Comparison of ENCODE assay signal across 8 cellular contexts in genomic region chr19:17370026-17370587, GRCh38. TPM values are rescaled to one million over a fixed set of nuclear protein-coding genes. Genes with fewer than 3 reads are reported as not detected.
A peak's percentile ranks its signal among the peaks of the same experiment; 100 is the strongest.
DNase-seq lines count a peak whose midpoint lies in the region; ATAC-seq and TF ChIP-seq lines count a peak whose summit lies in the region.

No MANE protein-coding gene starts in this region.

- H3K9me3 Mint-ChIP-seq in IgD-negative memory B cell (peaks cover 0 to 5% (median 3%) of the 10 kb centered on the region in 3 donors), endodermal cell (no peaks in the 10 kb centered on the region), immature natural killer cell (no peaks in the 10 kb centered on the region)

- H3K9me3 ChIP-seq in endodermal cell (ENCODE audit: control insufficient read depth, low read length) = no peaks in the 10 kb centered on the region

- H3K27me3 ChIP-seq in endodermal cell (ENCODE audit: control insufficient read depth, insufficient read depth, low read length, poor library complexity, severe bottlenecking) = no peaks in the 10 kb centered on the region

- H3K36me3 Mint-ChIP-seq in IgD-negative memory B cell (no peaks in the 10 kb centered on the region), endodermal cell (ENCODE audit: low read depth) (no peaks in the 10 kb centered on the region), immature natural killer cell (no peaks in the 10 kb centered on the region)

- H3K9ac ChIP-seq in endodermal cell (ENCODE audit: extremely low read depth, low read length, poor library complexity, severe bottlenecking) = no peak overlapping the region

- DNase-seq in AML-193 (lab: John Stamatoyannopoulos, UW) (peak; percentile 79 to 80), fibroblast of peridontal ligament (ENCODE audit: extremely low read depth) (peak; percentile 47), NCI-H1048 (lab: John Stamatoyannopoulos, UW) (no peak), endodermal cell (no peak), immature natural killer cell (no peak), SHP77 (lab: John Stamatoyannopoulos, UW) (no peak)

- H3K36me3 ChIP-seq in endodermal cell (ENCODE audit: control insufficient read depth, insufficient read depth, low read length) = no peaks in the 10 kb centered on the region

- WGBS in endodermal cell (ENCODE audit: insufficient coverage in 1 of 2, insufficient read length in 1 of 2), 2 experiments = 87 to 93% methylated on average over 4 to 7 of the region's 8 CpGs

- peak overlapping the region; percentile 2 to 74 (median 52) for H3K4me3 Mint-ChIP-seq in IgD-negative memory B cell
- no peak overlapping the region for H3K4me3 Mint-ChIP-seq in endodermal cell
- H3K4me3 Mint-ChIP-seq in immature natural killer cell = peak overlapping the region in 1 of 5 donors; percentile 19

- H3K27ac ChIP-seq in endodermal cell (ENCODE audit: low read depth, low read length) = no peak overlapping the region

- peak overlapping the region in 2 of 3 donors; percentile 41 to 80 for H3K27ac Mint-ChIP-seq in IgD-negative memory B cell
- no peak overlapping the region for H3K27ac Mint-ChIP-seq in endodermal cell
- H3K27ac Mint-ChIP-seq in immature natural killer cell = peak overlapping the region in 2 of 6 donors; percentile 14 to 53

- TF ChIP-seq CTCF in endodermal cell (conservative IDR thresholded peaks at IDR 0.05) = no peak

- no peak overlapping the region for H3K4me3 ChIP-seq in endodermal cell (ENCODE audit: low read length)

- H3K4me1 ChIP-seq in endodermal cell (ENCODE audit: control insufficient read depth, insufficient read depth, low read length) = no peaks in the 10 kb centered on the region

- peak; percentile 50 for ATAC-seq in GM19468 (IDR thresholded peaks at IDR 0.05; ENCODE audit: extremely low read depth, unreplicated experiment)

- peaks cover 12 to 16% (median 13%) of the 10 kb centered on the region in 3 donors for H3K4me1 Mint-ChIP-seq in IgD-negative memory B cell
- no peaks in the 10 kb centered on the region for H3K4me1 Mint-ChIP-seq in endodermal cell
- peaks cover 0 to 5% of the 10 kb centered on the region in 2 donors for H3K4me1 Mint-ChIP-seq in immature natural killer cell

- peaks cover 18% of the 10 kb centered on the region for H3K27me3 Mint-ChIP-seq in IgD-negative memory B cell
- peaks cover 8% of the 10 kb centered on the region for H3K27me3 Mint-ChIP-seq in endodermal cell (ENCODE audit: insufficient read depth)
- H3K27me3 Mint-ChIP-seq in immature natural killer cell (ENCODE audit: low read depth in 3 of 3) = peaks cover 0 to 7% (median 4%) of the 10 kb centered on the region in 3 donors

RNA-seq across cellular contexts. Expression of gene PLVAP, which starts 7.0 kb away (rescaled TPM):
- polyA plus RNA-seq in IgD-negative memory B cell (not detected), immature natural killer cell (not detected)
- under 1 TPM in 1 of 2 donors, not detected in 1; 0.44 TPM for total RNA-seq in endodermal cell
- polyA plus RNA-seq in endodermal cell (2013, experiment 1 of 2) = 0.85 TPM
- polyA plus RNA-seq in endodermal cell (2013, experiment 2 of 2) = 1.1 TPM

RNA-seq across cellular contexts. Expression of gene CCDC194, which starts 23.9 kb away (rescaled TPM):
- polyA plus RNA-seq in IgD-negative memory B cell (not detected), immature natural killer cell (under 1 TPM in 1 of 3 donors, not detected in 2; 0.40 TPM)
- total RNA-seq in endodermal cell = 1 to 10 TPM; 2.0 to 3.4 TPM
- polyA plus RNA-seq in endodermal cell (2013, experiment 1 of 2) = 0.78 TPM
- 0.83 TPM for polyA plus RNA-seq in endodermal cell (2013, experiment 2 of 2)

RNA-seq across cellular contexts. Expression of gene GTPBP3, which starts 32.8 kb away (rescaled TPM):
- 11.1 TPM for polyA plus RNA-seq in IgD-negative memory B cell
- total RNA-seq in endodermal cell = 10 to 100 TPM; 48.7 to 55.7 TPM
- polyA plus RNA-seq in endodermal cell (2013, experiment 1 of 2) = 34.1 TPM
- 33.4 TPM for polyA plus RNA-seq in endodermal cell (2013, experiment 2 of 2)
- 1 to 10 TPM; 2.8 to 8.8 (median 3.1) TPM for polyA plus RNA-seq in immature natural killer cell

RNA-seq across cellular contexts. Expression of gene BST2, which starts 35.3 kb away (rescaled TPM):
- 162 TPM for polyA plus RNA-seq in IgD-negative memory B cell
- 100 to 1,000 TPM in 1 of 2 donors, 10 to 100 TPM in 1; 50.8 to 147 TPM for total RNA-seq in endodermal cell
- 73.3 TPM for polyA plus RNA-seq in endodermal cell (2013, experiment 1 of 2)
- 80.2 TPM for polyA plus RNA-seq in endodermal cell (2013, experiment 2 of 2)
- 100 to 1,000 TPM; 326 to 394 (median 383) TPM for polyA plus RNA-seq in immature natural killer cell

RNA-seq across cellular contexts. Expression of gene ANO8, which starts 35.5 kb away (rescaled TPM):
- polyA plus RNA-seq in IgD-negative memory B cell (not detected), immature natural killer cell (under 1 TPM; 0.06 to 0.40 (median 0.12) TPM)
- 10 to 100 TPM; 27.5 to 29.5 TPM for total RNA-seq in endodermal cell
- 34.7 TPM for polyA plus RNA-seq in endodermal cell (2013, experiment 1 of 2)
- polyA plus RNA-seq in endodermal cell (2013, experiment 2 of 2) = 29.8 TPM

Comparison
In these comparisons a context has a peak if more than half of its experiments do, and no peak if none do; other contexts are left out.
1. DNase-seq: peak in AML-193 (2 of 2) and fibroblast of peridontal ligament (single experiment); none in NCI-H1048 (single experiment), endodermal cell (single experiment), immature natural killer cell (0 of 3) and SHP77 (0 of 2).